ENCODE assay signal across 21 cellular contexts in the genomic region with DNA sequence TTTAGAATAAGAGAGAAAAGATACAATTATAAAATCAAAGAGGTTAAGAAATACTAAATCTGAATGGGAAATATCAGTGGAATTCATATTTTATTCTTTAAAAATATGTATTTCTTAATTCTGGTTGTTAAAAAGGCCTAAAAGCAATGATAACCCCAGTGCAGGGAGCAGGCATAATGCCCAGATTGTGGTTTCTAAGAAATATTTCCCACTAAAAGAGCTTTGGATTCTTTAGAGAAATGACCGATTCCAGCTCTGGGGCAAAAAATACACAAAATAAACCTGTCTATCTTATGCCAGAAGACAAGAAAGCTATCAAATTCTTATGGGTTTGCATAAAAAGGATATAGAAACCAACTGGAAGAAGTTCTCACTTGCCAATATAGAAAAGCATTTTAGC.
DNase-seq lines count a peak whose midpoint lies in the region; ATAC-seq and TF ChIP-seq lines count a peak whose summit lies in the region.
"Had no signal": no experiment of that assay in that cellular context is flagged by ENCODE, and none has a peak within 500 bp of the region (broad histone marks: within the 10 kb centered on the region; RNA-seq: fewer than 3 reads in every experiment).

No MANE protein-coding gene starts in this region.

- intact Hi-C loops in adrenal gland (cut with DNase I) = no loop called here

- no peaks in the 10 kb centered on the region for H3K27me3 ChIP-seq in adrenal gland

- no peaks in the 10 kb centered on the region for H3K36me3 ChIP-seq in adrenal gland (replicated peaks in 1 of 2)

- TF ChIP-seq POLR2A in adrenal gland (IDR thresholded peaks at IDR 0.05) = no peak

- 59 to 76% (median 73%) methylated on average over 1 of the region's 1 CpG for WGBS in adrenal gland, 4 donors

- ATAC-seq in HG03135 (IDR thresholded peaks at IDR 0.05; ENCODE audit: unreplicated experiment) = no peak
- ATAC-seq: naive thymus-derived CD8-positive, alpha-beta T cell; right cardiac atrium; T-cell had no signal

- H3K4me1 ChIP-seq in adrenal gland (replicated peaks in 1 of 2) = no peaks in the 10 kb centered on the region

- DNase-seq in Daoy (ENCODE audit: low read depth) (peak; percentile 15), RPMI7951 (ENCODE audit: low read depth) (peak; percentile 7), epidermal melanocyte (ENCODE audit: insufficient read length, low spot score) (peak; percentile 19), non-pigmented ciliary epithelial cell (ENCODE audit: low read depth) (peak; percentile 3), adrenal gland (no peak), UCSD-AML1 (lab: John Stamatoyannopoulos, UW; ENCODE audit: unreplicated experiment) (no peak), NCI-H1092 treated with DMSO at 0.1 percent for 48 hours (lab: John Stamatoyannopoulos, UW) (no peak)
- DNase-seq: activated CD4-positive, alpha-beta T cell treated with anti-CD3 and anti-CD28 coated beads for 1 hour; activated naive CD4-positive, alpha-beta T cell; activated T-cell treated with anti-CD3 and anti-CD28 coated beads, Interleukin-2, amount 50 U/mL, for 1 hour; Calu3; H9; head of caudate nucleus; naive thymus-derived CD8-positive, alpha-beta T cell; NCI-H1930; NK-92 treated with Interleukin-12 subunit alpha and Interleukin-12 subunit beta, amount 100 ng/mL, for 24 hours; right cardiac atrium; stimulated activated CD4-positive, alpha-beta T cell treated with anti-CD3 and anti-CD28 coated beads, Interleukin-15, amount 100 ng/mL, for 24 hours; T-cell had no signal

- H3K9me3 ChIP-seq in adrenal gland (replicated peaks in 1 of 3) = no peaks in the 10 kb centered on the region

- no peak overlapping the region for H3K4me3 ChIP-seq in adrenal gland

- no peak for TF ChIP-seq CTCF in adrenal gland (IDR thresholded peaks at IDR 0.05)

- no peak overlapping the region for H3K27ac ChIP-seq in adrenal gland
- H3K27ac ChIP-seq: C4-2B had no signal

Comparison
In these comparisons a context has a peak if more than half of its experiments do, and no peak if none do; other contexts are left out.
1. DNase-seq: peak in Daoy (single experiment), RPMI7951 (single experiment), epidermal melanocyte (single experiment) and non-pigmented ciliary epithelial cell (single experiment); none in adrenal gland (0 of 7), UCSD-AML1 (single experiment) and NCI-H1092 treated with DMSO at 0.1 percent for 48 hours (single experiment).